Comparison of ENCODE assay signal across 9 cellular contexts in genomic region chr10:103896225-103896624, GRCh38. TPM values are rescaled to one million over a fixed set of nuclear protein-coding genes. Genes with fewer than 3 reads are reported as not detected.
DNase-seq lines count a peak whose midpoint lies in the region; ATAC-seq and TF ChIP-seq lines count a peak whose summit lies in the region.
"Had no signal": no experiment of that assay in that cellular context is flagged by ENCODE, and none has a peak within 500 bp of the region (broad histone marks: within the 10 kb centered on the region; RNA-seq: fewer than 3 reads in every experiment).

No MANE protein-coding gene starts in this region.

- H3K27ac ChIP-seq in HCT116 (ENCODE audit: low read depth, low read length) (peak overlapping the region; percentile 84), skin epidermis (peak overlapping the region in 19 of 21 experiments; percentile 31 to 84 (median 73))

- H3K4me3 ChIP-seq in HCT116 (replicated peaks in 1 of 2; ENCODE audit: low read depth in 1 of 2, low read length in 2 of 2) (peak overlapping the region in 1 of 2 experiments; percentile 17; a peak in 2 of 4 replicates), foreskin fibroblast (ENCODE audit: low read depth in 1 of 2, low read length in 2 of 2) (no peak overlapping the region), skin epidermis (no peak overlapping the region)

- intact Hi-C loops in HCT116 (cut with micrococcal nuclease), result loop anchor here (5.0 to 10.0 kb wide), 2 partner anchors 71 to 439 kb away; partner anchors contain the start of genes ITPRIP and SLK
- intact Hi-C loops in activated CD8-positive, alpha-beta T cell treated with anti-CD3 and anti-CD28 coated beads for 36 hours (cut with micrococcal nuclease), result no loop called here

- H3K9me3 Mint-ChIP-seq in activated CD8-positive, alpha-beta T cell treated with anti-CD3 and anti-CD28 coated beads for 36 hours, result no peaks in the 10 kb centered on the region

- no peaks in the 10 kb centered on the region for H3K27me3 Mint-ChIP-seq in activated CD8-positive, alpha-beta T cell treated with anti-CD3 and anti-CD28 coated beads for 36 hours

- no TSS peak for BruUV-seq in HCT116 (replicated peaks; lab: Mats Ljungman, UMichigan)

- peaks cover 86 to 92% of the 10 kb centered on the region in 2 experiments for H3K4me1 ChIP-seq in HCT116 (ENCODE audit: control insufficient read depth in 1 of 2, insufficient read depth in 2 of 2, low read length in 2 of 2)

- no peaks in the 10 kb centered on the region for H3K9me3 ChIP-seq in HCT116 (ENCODE audit: control insufficient read depth in 1 of 2, insufficient read depth in 1 of 2, low read depth in 1 of 2, low read length in 2 of 2)

- RAD21 ChIA-PET in HCT116 (lab: Charles Lee; ENCODE audit: low non-redundant PET in 1 of 2, low total read pairs in 2 of 2, uncharacterized antibody in 2 of 2, unreplicated experiment in 2 of 2), result no interaction called here

- TF ChIP-seq POLR2A in HCT116 (IDR thresholded peaks at IDR 0.05; ENCODE audit: borderline replicate concordance, extremely low read depth, insufficient read depth, insufficient read length), result no peak

- H3K27me3 ChIP-seq in HCT116 (ENCODE audit: insufficient read depth, low read length), result no peaks in the 10 kb centered on the region

- no peak for TF ChIP-seq RAD21 in HCT116 (IDR thresholded peaks at IDR 0.05; ENCODE audit: low read depth)

- H3K4me1 Mint-ChIP-seq in activated CD8-positive, alpha-beta T cell treated with anti-CD3 and anti-CD28 coated beads for 36 hours (ENCODE audit: low read depth), result peaks cover 39% of the 10 kb centered on the region

- peak; percentile 8 for ATAC-seq in HCT116
- ATAC-seq in activated CD8-positive, alpha-beta T cell treated with anti-CD3 and anti-CD28 coated beads for 36 hours, result no peak

- H3K27ac Mint-ChIP-seq in activated CD8-positive, alpha-beta T cell treated with anti-CD3 and anti-CD28 coated beads for 36 hours, result peak overlapping the region; percentile 69

- CTCF ChIA-PET in HCT116 (lab: Charles Lee), result interaction anchor here (0.8 kb wide), 1 partner anchor 8 kb away, joined by 4 read pairs; no protein-coding TSS in a partner anchor
- CTCF ChIA-PET in activated CD8-positive, alpha-beta T cell treated with anti-CD3 and anti-CD28 coated beads for 36 hours (lab: Charles Lee), result interaction anchor here (2.6 kb wide), 1 partner anchor 11 kb away, joined by 11 read pairs; no protein-coding TSS in a partner anchor

- peak overlapping the region; percentile 61 for H3K4me2 ChIP-seq in HCT116 (ENCODE audit: low read length)

- TF ChIP-seq CTCF in HCT116 (IDR thresholded peaks at IDR 0.05 in 2 of 3, conservative IDR thresholded peaks at IDR 0.05 in 1 of 3; ENCODE audit: borderline replicate concordance in 1 of 3, insufficient read depth in 1 of 3, low read depth in 2 of 3, low read length in 2 of 3) (no peak), foreskin fibroblast (IDR thresholded peaks at IDR 0.05; ENCODE audit: low read depth, low read length) (no peak)
- TF ChIP-seq CTCF in activated CD8-positive, alpha-beta T cell treated with anti-CD3 and anti-CD28 coated beads for 36 hours (IDR thresholded peaks at IDR 0.05), result no peak

- H3K4me3 Mint-ChIP-seq in activated CD8-positive, alpha-beta T cell treated with anti-CD3 and anti-CD28 coated beads for 36 hours, result no peak overlapping the region

- H3K79me2 ChIP-seq in HCT116 (ENCODE audit: insufficient read depth, low read length), result no peaks in the 10 kb centered on the region

- H4K20me1 ChIP-seq in HCT116 (ENCODE audit: insufficient read depth), result no peaks in the 10 kb centered on the region

- H3K9ac ChIP-seq in HCT116 (ENCODE audit: low read length), result peak overlapping the region; percentile 34

- DNase-seq in HCT116 (ENCODE audit: low read depth, low spot score) (peak; percentile 45), foreskin fibroblast (peak; percentile 63 to 67), COR-L47 (lab: John Stamatoyannopoulos, UW) (no peak), DMS114 treated with DMSO at 0.1 percent for 48 hours (lab: John Stamatoyannopoulos, UW; ENCODE audit: unreplicated experiment) (no peak), NCI-H82 treated with DMSO at 0.1 percent for 48 hours (lab: John Stamatoyannopoulos, UW; ENCODE audit: unreplicated experiment) (no peak)
- no peak for DNase-seq in activated CD8-positive, alpha-beta T cell treated with anti-CD3 and anti-CD28 coated beads for 36 hours
- no peak for DNase-seq in NK-92 treated with Interleukin-12 subunit alpha and Interleukin-12 subunit beta, amount 100 ng/mL, for 24 hours (lab: John Stamatoyannopoulos, UW)
- DNase-seq: NCI-H1694 treated with DMSO at 0.1 percent for 48 hours had no signal

- peaks cover 22% of the 10 kb centered on the region for H3K36me3 Mint-ChIP-seq in activated CD8-positive, alpha-beta T cell treated with anti-CD3 and anti-CD28 coated beads for 36 hours (ENCODE audit: low read depth)

- peaks cover 6 to 21% of the 10 kb centered on the region in 2 experiments; a peak in 2 of 4 replicates for H3K36me3 ChIP-seq in HCT116 (ENCODE audit: control insufficient read depth in 1 of 2, insufficient read depth in 2 of 2, low read length in 2 of 2)

- POLR2A ChIA-PET in HCT116 (lab: Charles Lee), result interaction anchor here (0.9 kb wide), 1 partner anchor 12 kb away, joined by 5 read pairs; no protein-coding TSS in a partner anchor
- POLR2A ChIA-PET in activated CD8-positive, alpha-beta T cell treated with anti-CD3 and anti-CD28 coated beads for 36 hours (lab: Charles Lee), result no interaction called here

- no peaks in the 10 kb centered on the region for H3K9me2 ChIP-seq in HCT116 (ENCODE audit: insufficient read depth)

- no peak overlapping the region for H2AFZ ChIP-seq in HCT116 (ENCODE audit: low read depth, low read length, poor library complexity, severe bottlenecking)

TF ChIP-seq in HCT116, 20 proteins besides CTCF, POLR2A, EP300 and RAD21:
- TF ChIP-seq ZBTB33 (IDR thresholded peaks at IDR 0.05; ENCODE audit: extremely low read depth, insufficient replicate concordance, low read length), result no peak
- no peak for TF ChIP-seq YY1 (IDR thresholded peaks at IDR 0.05; ENCODE audit: extremely low read depth, insufficient replicate concordance, low read depth, low read length)
- TF ChIP-seq SP1 (IDR thresholded peaks at IDR 0.05; ENCODE audit: low read depth), result no peak
- TF ChIP-seq CBX3 (IDR thresholded peaks at IDR 0.05; ENCODE audit: low read depth), result no peak
- TF ChIP-seq EZH2 (IDR thresholded peaks at IDR 0.05), result no peak
- TF ChIP-seq SRF (IDR thresholded peaks at IDR 0.05; ENCODE audit: low read depth), result no peak
- TF ChIP-seq EGR1 (IDR thresholded peaks at IDR 0.05; ENCODE audit: low read depth), result no peak
- no peak for TF ChIP-seq ZNF274 (IDR thresholded peaks at IDR 0.05; ENCODE audit: low read depth, low read length)
- no peak for TF ChIP-seq POLR2AphosphoS5 (IDR thresholded peaks at IDR 0.05; ENCODE audit: low read depth, low read length)
- TF ChIP-seq FOSL1 (IDR thresholded peaks at IDR 0.05; ENCODE audit: low read depth), result no peak
- TF ChIP-seq EZH2phosphoT487 (IDR thresholded peaks at IDR 0.05; ENCODE audit: borderline replicate concordance), result no peak
- TF ChIP-seq TCF7L2 (IDR thresholded peaks at IDR 0.05; ENCODE audit: borderline replicate concordance, extremely low read depth, insufficient read depth, insufficient read length), result no peak
- no peak for TF ChIP-seq ZFX (IDR thresholded peaks at IDR 0.05)
- TF ChIP-seq CEBPB (IDR thresholded peaks at IDR 0.05; ENCODE audit: low read depth), result no peak
- no peak for TF ChIP-seq ELF1 (IDR thresholded peaks at IDR 0.05; ENCODE audit: borderline replicate concordance, low read depth)

RNA-seq across cellular contexts. Expression of gene STN1, which starts 21.8 kb away (rescaled TPM):
- 74.7 TPM for total RNA-seq in HCT116 (2021; ENCODE audit: unreplicated experiment)
- polyA plus RNA-seq in HCT116 (2012), result 55.0 and 72.1 TPM in 2 replicates
- 10 to 100 TPM; 32.1 to 32.4 TPM for total RNA-seq in activated CD8-positive, alpha-beta T cell treated with anti-CD3 and anti-CD28 coated beads for 36 hours

RNA-seq across cellular contexts. Expression of gene SH3PXD2A, which starts 40.8 kb away (rescaled TPM):
- 8.7 TPM for total RNA-seq in HCT116 (2021; ENCODE audit: unreplicated experiment)
- polyA plus RNA-seq in HCT116 (2012), result 3.8 and 4.2 TPM in 2 replicates
- total RNA-seq in activated CD8-positive, alpha-beta T cell treated with anti-CD3 and anti-CD28 coated beads for 36 hours, result 1 to 10 TPM; 6.5 to 7.4 TPM

Comparison
In these comparisons a context has a peak if more than half of its experiments do, and no peak if none do; other contexts are left out.
1. DNase-seq: peak in HCT116 (single experiment) and foreskin fibroblast (2 of 2); none in activated CD8-positive, alpha-beta T cell treated with anti-CD3 and anti-CD28 coated beads for 36 hours (single experiment), COR-L47 (single experiment), DMS114 treated with DMSO at 0.1 percent for 48 hours (single experiment), NK-92 treated with Interleukin-12 subunit alpha and Interleukin-12 subunit beta, amount 100 ng/mL, for 24 hours (single experiment) and NCI-H82 treated with DMSO at 0.1 percent for 48 hours (single experiment).